ENCODE assay signal across 8 cellular contexts in the genomic region with DNA sequence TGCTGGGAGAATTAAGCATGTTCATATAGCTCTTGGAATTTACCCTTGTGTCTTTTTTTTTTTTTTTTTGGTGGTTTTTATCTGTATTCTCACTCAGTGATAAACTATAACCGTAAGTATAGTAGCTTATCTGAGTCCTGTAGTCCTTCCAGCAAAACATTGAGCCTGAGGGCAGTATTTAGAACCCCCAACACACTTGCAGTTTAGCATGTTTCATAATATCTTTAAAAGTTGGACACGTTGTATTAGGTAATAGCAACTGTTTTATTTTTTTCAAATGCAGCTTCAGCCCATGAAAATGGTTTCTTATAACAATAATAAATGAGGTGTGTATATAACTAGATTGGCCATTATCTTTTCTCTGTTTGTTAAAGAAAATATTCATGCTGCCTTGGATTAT.
"Had no signal": no experiment of that assay in that cellular context is flagged by ENCODE, and none has a peak within 500 bp of the region (broad histone marks: within the 10 kb centered on the region; RNA-seq: fewer than 3 reads in every experiment).

No MANE protein-coding gene starts in this region.

- H2AFZ ChIP-seq: GM23338 had no signal

- DNase-seq: H9, HCEC 1CT, IMR-90 had no signal

- ATAC-seq: GM23338, K562 had no signal

- H3K4me2 ChIP-seq: GM23338 had no signal

- H3K4me3 ChIP-seq: GM23338, K562 had no signal

- FAIRE-seq: H1, H54, HTR-8/SVneo, K562 had no signal
